ENCODE assay signal across 7 cellular contexts in the genomic region with DNA sequence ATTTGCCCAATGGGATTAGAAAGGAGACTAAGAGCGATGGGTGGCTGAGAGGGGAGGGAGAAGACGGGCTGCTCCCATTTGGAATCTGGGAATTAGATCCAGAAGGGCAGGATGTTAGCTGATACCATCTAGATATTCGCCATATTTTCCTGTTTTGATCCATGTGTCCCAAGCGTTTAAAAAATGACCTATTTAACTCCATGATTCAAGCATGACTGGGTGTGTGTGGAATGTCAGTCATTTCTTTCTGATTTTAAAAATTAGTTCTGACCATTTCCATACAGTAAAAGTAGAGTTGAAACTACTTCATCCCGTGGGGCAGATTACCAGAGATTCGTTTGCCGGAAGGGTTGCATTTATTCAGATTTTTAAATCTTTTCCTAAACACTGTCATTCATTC. TPM values are rescaled to one million over a fixed set of nuclear protein-coding genes. Genes with fewer than 3 reads are reported as not detected.
"Had no signal": no experiment of that assay in that cellular context is flagged by ENCODE, and none has a peak within 500 bp of the region (broad histone marks: within the 10 kb centered on the region; RNA-seq: fewer than 3 reads in every experiment).

No MANE protein-coding gene starts in this region.

RNA-seq across cellular contexts. Expression of a gene that starts 0.6 kb away (rescaled TPM):
- total RNA-seq: activated B cell treated with CpG ODN at 0.5 μM for 24 hours; activated CD4-positive, alpha-beta T cell treated with anti-CD3 and anti-CD28 coated beads for 36 hours; adrenal gland; cardiac muscle cell; cerebellum; stomach; temporal lobe had no signal
- polyA plus RNA-seq: cardiac muscle cell had no signal
